19 cellular contexts compared by ENCODE assay signal in the genomic region with DNA sequence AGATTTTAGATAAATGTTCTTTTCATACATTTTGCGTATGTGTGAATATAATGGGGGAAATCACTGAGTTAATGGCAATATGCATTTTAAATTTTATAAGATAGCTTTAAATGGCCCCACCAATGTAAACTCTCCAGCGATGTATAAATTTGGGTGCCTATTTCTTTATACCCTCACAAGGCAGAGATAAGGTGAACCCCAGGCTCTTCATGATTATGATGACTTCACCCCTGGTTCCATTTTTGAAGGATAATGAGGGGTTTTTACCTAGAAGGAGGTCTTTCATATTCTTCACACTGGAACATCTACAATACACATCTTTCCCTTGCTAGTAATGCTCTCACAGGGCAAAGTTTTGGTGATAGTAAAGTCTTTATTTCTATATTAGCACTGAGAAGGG.
"Had no signal": no experiment of that assay in that cellular context is flagged by ENCODE, and none has a peak within 500 bp of the region (broad histone marks: within the 10 kb centered on the region; RNA-seq: fewer than 3 reads in every experiment).

No MANE protein-coding gene starts in this region.

- H3K27ac ChIP-seq: adrenal gland, breast epithelium, coronary artery, gastrocnemius medialis, prostate gland, thoracic aorta, upper lobe of right lung had no signal

- H3K4me3 ChIP-seq: adrenal gland, breast epithelium, coronary artery, gastrocnemius medialis, prostate gland, thoracic aorta, upper lobe of right lung had no signal

- H3K27me3 ChIP-seq: adrenal gland, breast epithelium, gastrocnemius medialis, upper lobe of right lung had no signal

- H3K36me3 ChIP-seq: adrenal gland, breast epithelium, gastrocnemius medialis, prostate gland, thoracic aorta, upper lobe of right lung had no signal

- H3K4me1 ChIP-seq: adrenal gland, breast epithelium, gastrocnemius medialis, prostate gland had no signal

- ATAC-seq: esophagus mucosa, gastrocnemius medialis, left ventricle myocardium superior, right cardiac atrium, SK-N-SH treated with all-trans-retinoic acid at 6 μM for 48 hours, upper lobe of right lung had no signal

- H3K4me3 Mint-ChIP-seq: activated B cell treated with CpG ODN at 0.5 μM for 24 hours, immature natural killer cell, neural crest cell, T-cell had no signal

- DNase-seq: activated B cell treated with CpG ODN at 0.5 μM for 24 hours; activated naive CD4-positive, alpha-beta T cell treated with anti-CD3 and anti-CD28 coated beads, Interleukin-2, amount 50 U/mL, for 16 hours; activated T-cell treated with anti-CD3 and anti-CD28 coated beads for 4 hours; adrenal gland; gastrocnemius medialis; head of caudate nucleus; kidney glomerular epithelial cell; left ventricle myocardium superior; right cardiac atrium; upper lobe of right lung had no signal

- H3K27me3 Mint-ChIP-seq: activated B cell treated with CpG ODN at 0.5 μM for 24 hours, T-cell had no signal

- H3K27ac Mint-ChIP-seq: activated B cell treated with CpG ODN at 0.5 μM for 24 hours, immature natural killer cell, T-cell had no signal

- H3K9me3 Mint-ChIP-seq: activated B cell treated with CpG ODN at 0.5 μM for 24 hours had no signal

- H3K9me3 ChIP-seq: adrenal gland, breast epithelium, gastrocnemius medialis, prostate gland, thoracic aorta, upper lobe of right lung had no signal

- H3K4me1 Mint-ChIP-seq: activated B cell treated with CpG ODN at 0.5 μM for 24 hours, neural crest cell had no signal
